ENCODE assay signal across 17 cellular contexts in the genomic region with DNA sequence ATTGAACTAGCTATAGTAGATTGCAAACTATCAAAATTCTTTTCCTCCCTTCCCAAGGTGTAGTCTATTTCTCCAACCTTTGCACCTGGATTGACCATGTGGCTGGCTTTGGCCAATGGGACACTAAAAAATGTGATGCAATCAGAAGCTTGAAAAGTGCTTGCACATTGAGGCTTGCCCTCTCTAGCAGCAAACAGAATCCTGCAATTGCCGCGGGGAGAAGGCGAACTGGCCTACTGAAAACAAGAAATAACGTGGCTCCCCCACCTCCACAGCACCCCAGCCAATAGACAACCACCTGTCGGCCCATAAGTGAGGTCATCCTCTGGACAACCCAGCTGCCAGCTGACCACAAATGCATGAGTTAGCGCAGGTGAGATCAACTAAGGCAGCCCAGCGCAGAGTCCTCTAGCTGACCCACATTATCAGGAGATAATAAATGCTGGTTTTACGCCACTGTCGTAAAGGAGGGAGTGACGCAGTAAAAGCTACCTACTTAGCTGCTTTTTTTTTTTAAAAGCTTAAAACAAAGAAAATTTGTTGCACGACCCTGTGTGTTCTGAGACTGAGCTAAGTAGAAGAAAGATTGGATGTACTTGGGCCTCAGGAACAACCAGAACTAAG.
DNase-seq lines count a peak whose midpoint lies in the region; ATAC-seq, FAIRE-seq and TF ChIP-seq lines count a peak whose summit lies in the region.
"Had no signal": no experiment of that assay in that cellular context is flagged by ENCODE, and none has a peak within 500 bp of the region (broad histone marks: within the 10 kb centered on the region; RNA-seq: fewer than 3 reads in every experiment).

No MANE protein-coding gene starts in this region.

- H4K5ac ChIP-seq in H9 (ENCODE audit: insufficient read length, low read depth, low read length) = no peak overlapping the region

- TF ChIP-seq POLR2A in K562 (conservative IDR thresholded peaks at IDR 0.05) = no peak

- no peak overlapping the region for H3K18ac ChIP-seq in H9 (ENCODE audit: insufficient read length, low read depth, low read length)
- no peak overlapping the region for H3K18ac ChIP-seq in trophoblast cell (ENCODE audit: low read length)

- POLR2A ChIA-PET in K562 (lab: Yijun Ruan, JAX) = no interaction called here

- H3K27ac ChIP-seq in H9 (ENCODE audit: insufficient read length, low read depth, low read length) (no peak overlapping the region), K562 (ENCODE audit: extremely low read depth, low read depth, low read length) (no peak overlapping the region), trophoblast cell (ENCODE audit: low read depth, low read length) (no peak overlapping the region)
- H3K27ac ChIP-seq: SJSA1 had no signal

- H3K27ac Mint-ChIP-seq in H9 (no peak overlapping the region), CD14-positive monocyte (no peak overlapping the region)
- H3K27ac Mint-ChIP-seq: CD4-positive, alpha-beta memory T cell had no signal

- no peak for FAIRE-seq in K562 (lab: Jason Lieb, UNC)
- FAIRE-seq: H54 had no signal

- no peak overlapping the region for H3K23ac ChIP-seq in H9 (ENCODE audit: insufficient read length, low read depth, low read length)
- no peak overlapping the region for H3K23ac ChIP-seq in trophoblast cell (ENCODE audit: low read length)

- H3K27me3 Mint-ChIP-seq in H9 (ENCODE audit: low read depth) (peaks cover 2% of the 10 kb centered on the region), CD14-positive monocyte (ENCODE audit: low read depth in 3 of 3) (peaks cover 0 to 12% (median 5%) of the 10 kb centered on the region in 3 donors)
- H3K27me3 Mint-ChIP-seq: CD4-positive, alpha-beta memory T cell had no signal

- H2AK5ac ChIP-seq in H9 (ENCODE audit: insufficient read length, low read length) = no peak overlapping the region
- H2AK5ac ChIP-seq in trophoblast cell (ENCODE audit: low read length) = no peak overlapping the region

- H3K4me3 ChIP-seq in K562 = no peak overlapping the region
- H3K4me3 ChIP-seq in trophoblast cell (ENCODE audit: low read depth, low read length) = no peak overlapping the region
- H3K4me3 ChIP-seq: SJSA1 had no signal

- H3K79me1 ChIP-seq in H9 (ENCODE audit: insufficient read depth, low read depth, low read length, poor library complexity, severe bottlenecking) (no peaks in the 10 kb centered on the region), trophoblast cell (ENCODE audit: low read length) (no peaks in the 10 kb centered on the region)

- no peak overlapping the region for H2BK12ac ChIP-seq in H9 (ENCODE audit: insufficient read length, low read depth, low read length)
- H2BK12ac ChIP-seq in trophoblast cell (ENCODE audit: low read length) = no peak overlapping the region

- H2BK120ac ChIP-seq in H9 (ENCODE audit: low read depth, low read length, poor library complexity, severe bottlenecking) (no peak overlapping the region), trophoblast cell (ENCODE audit: insufficient read depth, low read length, poor library complexity) (no peak overlapping the region)

- no peak overlapping the region for H2AFZ ChIP-seq in H9 (ENCODE audit: low read length)
- peak overlapping the region; percentile 66 for H2AFZ ChIP-seq in K562 (ENCODE audit: low read depth, low read length)
- H2AFZ ChIP-seq in trophoblast cell (ENCODE audit: insufficient read depth, low read length, poor library complexity) = no peak overlapping the region

- intact Hi-C loops in K562 (cut with micrococcal nuclease) (no loop called here), CD14-positive monocyte (cut with micrococcal nuclease) (no loop called here)

- no peak overlapping the region for H2BK20ac ChIP-seq in H9 (ENCODE audit: low read depth, low read length, poor library complexity, severe bottlenecking)

- H3K9ac ChIP-seq in H9 (ENCODE audit: extremely low read depth, insufficient read length, low read length) (no peak overlapping the region), K562 (ENCODE audit: insufficient read depth in 1 of 2, low read depth in 2 of 2, low read length in 2 of 2) (no peak overlapping the region), trophoblast cell (ENCODE audit: low read length) (no peak overlapping the region)

- H3K4me3 Mint-ChIP-seq in H9 = no peak overlapping the region
- no peak overlapping the region for H3K4me3 Mint-ChIP-seq in CD14-positive monocyte
- H3K4me3 Mint-ChIP-seq: CD4-positive, alpha-beta memory T cell had no signal

- H3K27me3 ChIP-seq in H9 (ENCODE audit: insufficient read depth, low read length) = no peaks in the 10 kb centered on the region
- no peaks in the 10 kb centered on the region for H3K27me3 ChIP-seq in K562 (ENCODE audit: control insufficient read depth in 2 of 2, insufficient read depth in 2 of 2, low read length in 2 of 2)
- no peaks in the 10 kb centered on the region for H3K27me3 ChIP-seq in trophoblast cell (ENCODE audit: insufficient read depth, low read length)
- H3K27me3 ChIP-seq: BE2C, SJSA1 had no signal

- ATAC-seq in K562 (peak; percentile 72), omental fat pad (ENCODE audit: low FRiP score) (no peak)

- H4K8ac ChIP-seq in H9 (replicated peaks; ENCODE audit: insufficient read length, low read depth, low read length) = no peak overlapping the region
- H4K8ac ChIP-seq in trophoblast cell (ENCODE audit: low read depth, low read length) = no peak overlapping the region

- H3K4me1 Mint-ChIP-seq in H9 = no peaks in the 10 kb centered on the region
- no peaks in the 10 kb centered on the region for H3K4me1 Mint-ChIP-seq in CD14-positive monocyte
- H3K4me1 Mint-ChIP-seq: CD4-positive, alpha-beta memory T cell had no signal

- H3K56ac ChIP-seq in H9 (ENCODE audit: insufficient read length, low read depth, low read length) = peak overlapping the region; percentile 82

- H3K9me3 ChIP-seq in H9 (ENCODE audit: control insufficient read depth, low read depth, low read length) (no peaks in the 10 kb centered on the region), K562 (replicated peaks; ENCODE audit: control insufficient read depth, insufficient read depth, low read depth, low read length) (no peaks in the 10 kb centered on the region), trophoblast cell (ENCODE audit: insufficient read depth, low read depth, low read length) (no peaks in the 10 kb centered on the region)
- H3K9me3 ChIP-seq: BE2C, SJSA1 had no signal

- peaks cover 49 to 63% of the 10 kb centered on the region in 2 experiments for H3K9me3 Mint-ChIP-seq in H9
- H3K9me3 Mint-ChIP-seq in CD14-positive monocyte = peaks cover 0 to 4% (median 3%) of the 10 kb centered on the region in 7 donors

- no peaks in the 10 kb centered on the region for H3K79me2 ChIP-seq in H9 (ENCODE audit: insufficient read depth, low read length)
- no peaks in the 10 kb centered on the region for H3K79me2 ChIP-seq in K562 (ENCODE audit: control insufficient read depth, insufficient read depth, low read length)
- H3K79me2 ChIP-seq in trophoblast cell (ENCODE audit: control insufficient read depth, insufficient read depth, low read length, poor library complexity) = no peaks in the 10 kb centered on the region

- DNase-seq in H9 (no peak), NCI-H2029 (lab: John Stamatoyannopoulos, UW) (peak; percentile 56), K562 (ENCODE audit: extremely low read depth in 1 of 4, low spot score in 3 of 4) (peak; percentile 17 to 51 (median 25)), trophoblast cell (peak; percentile 66 to 72), CD14-positive monocyte (ENCODE audit: low spot score) (no peak), NCI-H345 (lab: John Stamatoyannopoulos, UW) (no peak), omental fat pad (ENCODE audit: low spot score) (no peak), HCEC 1CT (no peak)
- DNase-seq: BE2C; CD4-positive, alpha-beta memory T cell; MV-4-11; NCI-H1417 treated with DMSO at 0.1 percent for 48 hours; NCI-H2107; NCI-H69; OCI-M1 had no signal

- no TSS peak for BruUV-seq in K562 (replicated peaks; lab: Mats Ljungman, UMichigan)

- H2BK15ac ChIP-seq in H9 (ENCODE audit: low read depth, low read length) = no peak overlapping the region

- CTCF ChIA-PET in K562 (lab: Yijun Ruan, JAX; ENCODE audit: low intra/inter-chr PET ratio) = no interaction called here

- H4K91ac ChIP-seq in H9 (ENCODE audit: insufficient read length, low read depth, low read length) (no peak overlapping the region), trophoblast cell (ENCODE audit: low read depth, low read length) (no peak overlapping the region)

- H3K4me2 ChIP-seq in H9 (ENCODE audit: insufficient read depth, insufficient read length, low read length) (no peak overlapping the region), K562 (ENCODE audit: insufficient read depth, low read length) (no peak overlapping the region), trophoblast cell (ENCODE audit: low read length) (no peak overlapping the region)

- no peaks in the 10 kb centered on the region for H3K23me2 ChIP-seq in H9 (ENCODE audit: insufficient read length, low read depth, low read length, poor library complexity, severe bottlenecking)

- H4K20me1 ChIP-seq in H9 (ENCODE audit: control insufficient read depth, insufficient read depth, insufficient read length) = no peaks in the 10 kb centered on the region
- H4K20me1 ChIP-seq in K562 (replicated peaks; ENCODE audit: control insufficient read depth, insufficient read depth, low read length) = no peaks in the 10 kb centered on the region

- no peak overlapping the region for H2BK5ac ChIP-seq in H9 (ENCODE audit: insufficient read length, low read length)
- H2BK5ac ChIP-seq in trophoblast cell (ENCODE audit: low read depth, low read length, poor library complexity) = no peak overlapping the region

- H3K36me3 Mint-ChIP-seq in H9 (ENCODE audit: insufficient read depth in 1 of 3, low read depth in 3 of 3) (peaks cover 5 to 15% (median 6%) of the 10 kb centered on the region in 3 experiments; a peak in 6 of 7 replicates), CD14-positive monocyte (no peaks in the 10 kb centered on the region)
- H3K36me3 Mint-ChIP-seq: CD4-positive, alpha-beta memory T cell had no signal

- in situ Hi-C loops in K562 (cut with MboI) = no loop called here

- no peak for TF ChIP-seq CTCF in H9 (conservative IDR thresholded peaks at IDR 0.05)
- TF ChIP-seq CTCF in K562 (IDR thresholded peaks at IDR 0.05 in 2 of 3, conservative IDR thresholded peaks at IDR 0.05 in 1 of 3; ENCODE audit: insufficient read depth in 2 of 3, low read depth in 1 of 3, low read length in 3 of 3) = no peak
- TF ChIP-seq CTCF in CD14-positive monocyte (IDR thresholded peaks at IDR 0.05) = no peak
- TF ChIP-seq CTCF in omental fat pad (IDR thresholded peaks at IDR 0.05) = no peak

- TF ChIP-seq RAD21 in K562 (CRISPR knock-in tag; conservative IDR thresholded peaks at IDR 0.05 in 1 of 2, IDR thresholded peaks at IDR 0.05 in 1 of 2) = no peak

- no peak overlapping the region for H4K12ac ChIP-seq in trophoblast cell (ENCODE audit: low read depth, low read length)

- TF ChIP-seq EP300 in K562 (IDR thresholded peaks at IDR 0.05; ENCODE audit: low read length) = no peak

- no peaks in the 10 kb centered on the region for H3K9me1 ChIP-seq in K562 (ENCODE audit: control insufficient read depth, insufficient read depth, low read length)

- H3K14ac ChIP-seq in H9 (ENCODE audit: insufficient read depth, low read length) (no peak overlapping the region), trophoblast cell (ENCODE audit: low read length) (no peak overlapping the region)

- H3K4ac ChIP-seq in H9 (ENCODE audit: low read depth, low read length) (no peak overlapping the region), trophoblast cell (ENCODE audit: low read depth, low read length) (no peak overlapping the region)

- no CpG with 5 or more reads among the region's 11 CpGs for WGBS in H9 (ENCODE audit: extremely low coverage, insufficient read length, low lambda C conversion rate)
- 48% methylated on average over 9 of the region's 11 CpGs for WGBS in K562 (ENCODE audit: insufficient coverage, low coverage, missing lambda C conversion rate)
- no CpG with 5 or more reads among the region's 11 CpGs for WGBS in trophoblast cell (ENCODE audit: extremely low coverage, insufficient coverage, insufficient read length)

- no peaks in the 10 kb centered on the region for H3K4me1 ChIP-seq in H9 (ENCODE audit: insufficient read depth, low read length)
- H3K4me1 ChIP-seq in K562 (replicated peaks in 1 of 2; ENCODE audit: control insufficient read depth in 2 of 2, insufficient read depth in 2 of 2, low read length in 2 of 2) = no peaks in the 10 kb centered on the region; a peak in 1 of 5 replicates
- no peaks in the 10 kb centered on the region for H3K4me1 ChIP-seq in trophoblast cell (ENCODE audit: control insufficient read depth in 1 of 2, insufficient read depth in 2 of 2, low read length in 2 of 2)
- H3K4me1 ChIP-seq: BE2C, SJSA1 had no signal

- H3T11ph ChIP-seq in H9 (ENCODE audit: low read length) = no peak overlapping the region

- H3K36me3 ChIP-seq in K562 (ENCODE audit: control insufficient read depth, insufficient read depth, low read length) (no peaks in the 10 kb centered on the region), trophoblast cell (ENCODE audit: control insufficient read depth in 1 of 2, insufficient read depth in 2 of 2, low read length in 2 of 2) (no peaks in the 10 kb centered on the region)
- H3K36me3 ChIP-seq: BE2C, SJSA1 had no signal

Comparison
In these comparisons a context has a peak if more than half of its experiments do, and no peak if none do; other contexts are left out.
1. DNase-seq: peak in NCI-H2029 (single experiment), K562 (4 of 4) and trophoblast cell (2 of 2); none in H9 (single experiment), CD14-positive monocyte (single experiment), NCI-H345 (single experiment), omental fat pad (single experiment) and HCEC 1CT (single experiment).